Comparison of ENCODE assay signal across 21 cellular contexts in genomic region chr3:185767324-185767688, GRCh38.
"Had no signal": no experiment of that assay in that cellular context is flagged by ENCODE, and none has a peak within 500 bp of the region (broad histone marks: within the 10 kb centered on the region; RNA-seq: fewer than 3 reads in every experiment).

No MANE protein-coding gene starts in this region.

- H3K36me3 ChIP-seq: lower lobe of right lung, tibial artery, WERI-Rb-1 had no signal

- H3K27ac Mint-ChIP-seq: activated CD8-positive, alpha-beta T cell treated with anti-CD3 and anti-CD28 coated beads, Interleukin-2, amount 10 ng/mL, durations not matched to agents 7 days and 5 days; activated naive CD8-positive, alpha-beta T cell treated with anti-CD3 and anti-CD28 coated beads for 36 hours; activated T-cell treated with anti-CD3 and anti-CD28 coated beads, Interleukin-2, amount 50 U/mL, for 24 hours; activated T-helper 17 cell treated with anti-CD3 and anti-CD28 coated beads, Interleukin-2, amount 50 U/mL, for 72 hours; endodermal cell; natural killer cell; T-cell; T-helper 2 cell treated with Interferon-gamma antibody and Interleukin-4, amounts not matched to agents 5 μg/mL and 100 μg/mL, for 36 hours had no signal

- H3K4me1 Mint-ChIP-seq: activated T-helper 17 cell treated with anti-CD3 and anti-CD28 coated beads, Interleukin-2, amount 50 U/mL, for 72 hours had no signal

- ATAC-seq: activated CD8-positive, alpha-beta T cell treated with anti-CD3 and anti-CD28 coated beads, Interleukin-2, amount 10 ng/mL, durations not matched to agents 7 days and 5 days; activated T-helper 17 cell treated with anti-CD3 and anti-CD28 coated beads, Interleukin-2, amount 50 U/mL, for 72 hours; left lobe of liver; lower lobe of right lung; natural killer cell; T-cell had no signal

- H3K4me3 ChIP-seq: lower lobe of right lung, tibial artery had no signal

- H3K27ac ChIP-seq: lower lobe of right lung, tibial artery, WERI-Rb-1 had no signal

- H3K9me3 ChIP-seq: lower lobe of right lung, tibial artery had no signal

- H3K4me3 Mint-ChIP-seq: activated CD8-positive, alpha-beta T cell treated with anti-CD3 and anti-CD28 coated beads, Interleukin-2, amount 10 ng/mL, durations not matched to agents 7 days and 5 days; activated naive CD8-positive, alpha-beta T cell treated with anti-CD3 and anti-CD28 coated beads for 36 hours; activated T-cell treated with anti-CD3 and anti-CD28 coated beads, Interleukin-2, amount 50 U/mL, for 24 hours; activated T-helper 17 cell treated with anti-CD3 and anti-CD28 coated beads, Interleukin-2, amount 50 U/mL, for 72 hours; endodermal cell; natural killer cell; T-cell; T-helper 2 cell treated with Interferon-gamma antibody and Interleukin-4, amounts not matched to agents 5 μg/mL and 100 μg/mL, for 36 hours had no signal

- H3K36me3 Mint-ChIP-seq: activated naive CD8-positive, alpha-beta T cell treated with anti-CD3 and anti-CD28 coated beads for 36 hours; natural killer cell; T-cell had no signal

- DNase-seq: activated CD4-positive, alpha-beta T cell treated with anti-CD3 and anti-CD28 coated beads for 1 hour; activated CD4-positive, alpha-beta T cell treated with anti-CD3 and anti-CD28 coated beads, Interleukin-2, amount 50 U/mL, for 1 hour; activated CD8-positive, alpha-beta T cell treated with anti-CD3 and anti-CD28 coated beads, Interleukin-2, amount 10 ng/mL, durations not matched to agents 7 days and 5 days; activated naive CD4-positive, alpha-beta T cell; activated naive CD8-positive, alpha-beta T cell treated with anti-CD3 and anti-CD28 coated beads for 36 hours; activated T-cell treated with anti-CD3 and anti-CD28 coated beads, Interleukin-2, amount 50 U/mL, for 24 hours; cerebellar nuclear complex; cortex of kidney; endodermal cell; foreskin fibroblast; lower lobe of right lung; natural killer cell; retina; stimulated activated CD4-positive, alpha-beta T cell treated with anti-CD3 and anti-CD28 coated beads, Interleukin-4, amount 100 ng/mL, for 24 hours; stimulated activated naive CD4-positive, alpha-beta T cell treated with Interleukin-2 at 50 U/mL for 16 hours; T-cell; tibial artery; WERI-Rb-1 had no signal

- H3K9me3 Mint-ChIP-seq: activated naive CD8-positive, alpha-beta T cell treated with anti-CD3 and anti-CD28 coated beads for 36 hours; activated T-cell treated with anti-CD3 and anti-CD28 coated beads, Interleukin-2, amount 50 U/mL, for 24 hours; activated T-helper 17 cell treated with anti-CD3 and anti-CD28 coated beads, Interleukin-2, amount 50 U/mL, for 72 hours; endodermal cell; natural killer cell; T-cell; T-helper 2 cell treated with Interferon-gamma antibody and Interleukin-4, amounts not matched to agents 5 μg/mL and 100 μg/mL, for 36 hours had no signal
